In the genomic region with DNA sequence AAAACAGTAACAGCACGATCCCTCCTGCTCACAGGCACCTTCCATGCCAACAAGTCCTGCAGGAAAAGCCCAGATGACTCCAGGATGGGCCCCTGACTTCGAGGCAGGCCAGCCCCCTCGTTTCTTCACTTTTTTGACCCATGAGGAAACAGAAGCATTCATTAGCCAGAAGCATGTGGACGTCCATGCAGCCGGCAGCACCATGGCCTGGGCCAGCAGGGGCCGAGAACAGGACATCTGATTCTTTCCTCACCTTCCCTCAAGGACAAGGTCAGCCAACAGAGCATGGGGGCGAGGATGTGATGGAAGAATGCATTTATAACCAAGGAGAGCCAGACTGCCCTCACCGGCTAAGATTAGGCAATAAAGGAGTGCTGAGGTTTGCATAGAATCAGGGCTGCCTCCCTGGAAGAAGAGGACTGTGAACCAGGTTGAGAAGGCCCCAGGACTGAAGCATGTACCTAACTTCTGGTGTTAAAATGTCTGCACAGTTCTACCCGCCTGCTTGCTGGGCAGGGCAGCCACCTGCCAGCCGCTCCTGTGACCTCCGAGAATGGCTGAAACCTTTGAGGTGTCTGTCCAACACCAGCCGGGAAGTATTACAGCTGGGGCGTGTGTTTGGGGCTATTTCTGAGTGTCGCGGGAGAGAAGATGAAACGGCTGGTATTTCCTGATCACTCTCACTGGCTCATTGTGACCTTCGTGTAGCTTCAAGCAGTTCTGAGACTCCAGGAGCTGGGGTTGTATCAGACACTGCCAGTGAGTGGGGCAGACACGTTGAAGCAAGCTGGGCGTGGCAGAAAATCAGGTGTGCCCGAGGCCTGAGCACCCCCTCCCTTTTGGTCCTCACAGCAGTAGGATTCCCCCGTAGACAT, we compare ENCODE assay signal across 1 cellular context.
TF ChIP-seq lines count a peak whose summit lies in the region.

No MANE protein-coding gene starts in this region.

TF ChIP-seq in H1, 55 proteins besides CTCF, POLR2A, EP300 and RAD21 (continued from another document):
- TF ChIP-seq, protein P1, sequence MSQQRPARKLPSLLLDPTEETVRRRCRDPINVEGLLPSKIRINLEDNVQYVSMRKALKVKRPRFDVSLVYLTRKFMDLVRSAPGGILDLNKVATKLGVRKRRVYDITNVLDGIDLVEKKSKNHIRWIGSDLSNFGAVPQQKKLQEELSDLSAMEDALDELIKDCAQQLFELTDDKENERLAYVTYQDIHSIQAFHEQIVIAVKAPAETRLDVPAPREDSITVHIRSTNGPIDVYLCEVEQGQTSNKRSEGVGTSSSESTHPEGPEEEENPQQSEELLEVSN (IDR thresholded peaks at IDR 0.05), result no peak
- no peak for TF ChIP-seq JUND (IDR thresholded peaks at IDR 0.05; ENCODE audit: low read length)
TF ChIP-seq in H1: peak in this region for 0.
